Comparison of ENCODE assay signal across 30 cellular contexts in genomic region chr4:54717694-54718093, GRCh38. TPM values are rescaled to one million over a fixed set of nuclear protein-coding genes. Genes with fewer than 3 reads are reported as not detected.
"Had no signal": no experiment of that assay in that cellular context is flagged by ENCODE, and none has a peak within 500 bp of the region (broad histone marks: within the 10 kb centered on the region; RNA-seq: fewer than 3 reads in every experiment).

No MANE protein-coding gene starts in this region.

- FAIRE-seq: endothelial cell of umbilical vein had no signal

- H3K36me3 Mint-ChIP-seq: activated naive CD8-positive, alpha-beta T cell; naive thymus-derived CD8-positive, alpha-beta T cell; neural progenitor cell; stimulated activated naive B cell treated with anti-CD40 and anti-IgM and Interleukin-4, amounts not matched to agents 10 μg/mL and 1 μg/mL and 100 μg/mL, for 72 hours had no signal

- H3K4me3 Mint-ChIP-seq: activated naive CD8-positive, alpha-beta T cell; activated T-cell treated with anti-CD3 and anti-CD28 coated beads, Interleukin-2, amount 50 U/mL, for 24 hours; naive thymus-derived CD8-positive, alpha-beta T cell; neural progenitor cell; stimulated activated naive B cell treated with anti-CD40 and anti-IgM and Interleukin-4, amounts not matched to agents 10 μg/mL and 1 μg/mL and 100 μg/mL, for 72 hours; T-helper 2 cell treated with Interferon-gamma antibody and Interleukin-4, amounts not matched to agents 5 μg/mL and 100 μg/mL, for 36 hours had no signal

- H3K9me3 ChIP-seq: adrenal gland, ascending aorta, lower lobe of right lung, thyroid gland had no signal

- H3K4me2 ChIP-seq: neural progenitor cell had no signal

- H3K9ac ChIP-seq: neural progenitor cell had no signal

- ATAC-seq: esophagus mucosa; left lobe of liver; lower lobe of right lung; naive thymus-derived CD8-positive, alpha-beta T cell; stimulated activated naive B cell treated with anti-CD40 and anti-IgM and Interleukin-4, amounts not matched to agents 10 μg/mL and 1 μg/mL and 100 μg/mL, for 72 hours had no signal

- H3K4me1 Mint-ChIP-seq: naive thymus-derived CD8-positive, alpha-beta T cell; neural progenitor cell; stimulated activated naive B cell treated with anti-CD40 and anti-IgM and Interleukin-4, amounts not matched to agents 10 μg/mL and 1 μg/mL and 100 μg/mL, for 72 hours had no signal

- H3K4me3 ChIP-seq: adrenal gland, ascending aorta, lower lobe of right lung, neural progenitor cell, thyroid gland had no signal

- H3K9me3 Mint-ChIP-seq: activated T-cell treated with anti-CD3 and anti-CD28 coated beads, Interleukin-2, amount 50 U/mL, for 24 hours; activated T-helper 2 cell treated with anti-CD3 and anti-CD28 coated beads, Interferon-gamma antibody, Interleukin-2, Interleukin-4, amounts not matched to agents 10 μg/mL and 5 μg/mL and 100 μg/mL, durations not matched to agents 14 hours and 24 hours and 36 hours; naive thymus-derived CD8-positive, alpha-beta T cell; neural progenitor cell; stimulated activated naive B cell treated with anti-CD40 and anti-IgM and Interleukin-4, amounts not matched to agents 10 μg/mL and 1 μg/mL and 100 μg/mL, for 72 hours; T-helper 2 cell treated with Interferon-gamma antibody and Interleukin-4, amounts not matched to agents 5 μg/mL and 100 μg/mL, for 36 hours had no signal

- H2AFZ ChIP-seq: neural progenitor cell had no signal

- DNase-seq: activated CD4-positive, alpha-beta T cell treated with anti-CD3 and anti-CD28 coated beads, Interleukin-2, amount 50 U/mL, for 4 hours; activated CD8-positive, alpha-beta memory T cell treated with anti-CD3 and anti-CD28 coated beads for 24 hours; activated CD8-positive, alpha-beta memory T cell treated with anti-CD3 and anti-CD28 coated beads, Interleukin-2, amount 50 U/mL, for 4 hours; activated naive CD4-positive, alpha-beta T cell; activated T-cell treated with anti-CD3 and anti-CD28 coated beads, Interleukin-2, amount 50 U/mL, for 24 hours; adrenal gland; brain microvascular endothelial cell; central memory CD4-positive, alpha-beta T cell; dermis blood vessel endothelial cell; effector memory CD4-positive, alpha-beta T cell; foreskin melanocyte; glutamatergic neuron; islet precursor cell; lower lobe of right lung; naive thymus-derived CD8-positive, alpha-beta T cell; stimulated activated CD4-positive, alpha-beta T cell treated with anti-CD3 and anti-CD28 coated beads, Interleukin-2, amount 100 ng/mL, for 48 hours; stimulated activated CD8-positive, alpha-beta memory T cell treated with anti-CD3 and anti-CD28 coated beads, Interleukin-4, amount 100 ng/mL, for 48 hours; stimulated activated naive B cell treated with anti-CD40 and anti-IgM and Interleukin-4, amounts not matched to agents 10 μg/mL and 1 μg/mL and 100 μg/mL, for 72 hours; SW 1271; thyroid gland; WERI-Rb-1 had no signal

- H3K27ac Mint-ChIP-seq: activated naive CD8-positive, alpha-beta T cell; activated T-cell treated with anti-CD3 and anti-CD28 coated beads, Interleukin-2, amount 50 U/mL, for 24 hours; activated T-helper 2 cell treated with anti-CD3 and anti-CD28 coated beads, Interferon-gamma antibody, Interleukin-2, Interleukin-4, amounts not matched to agents 10 μg/mL and 5 μg/mL and 100 μg/mL, durations not matched to agents 14 hours and 24 hours and 36 hours; neural progenitor cell; progenitor cell of endocrine pancreas; stimulated activated naive B cell treated with anti-CD40 and anti-IgM and Interleukin-4, amounts not matched to agents 10 μg/mL and 1 μg/mL and 100 μg/mL, for 72 hours; T-helper 2 cell treated with Interferon-gamma antibody and Interleukin-4, amounts not matched to agents 5 μg/mL and 100 μg/mL, for 36 hours had no signal

- H3K27me3 Mint-ChIP-seq: activated naive CD8-positive, alpha-beta T cell; activated T-cell treated with anti-CD3 and anti-CD28 coated beads, Interleukin-2, amount 50 U/mL, for 24 hours; naive thymus-derived CD8-positive, alpha-beta T cell; progenitor cell of endocrine pancreas; stimulated activated naive B cell treated with anti-CD40 and anti-IgM and Interleukin-4, amounts not matched to agents 10 μg/mL and 1 μg/mL and 100 μg/mL, for 72 hours had no signal

- H3K27ac ChIP-seq: adrenal gland, ascending aorta, brain microvascular endothelial cell, lower lobe of right lung, neural progenitor cell, thyroid gland, WERI-Rb-1 had no signal

- H3K27me3 ChIP-seq: adrenal gland, ascending aorta, brain microvascular endothelial cell, neural progenitor cell, thyroid gland had no signal

- H3K36me3 ChIP-seq: adrenal gland, ascending aorta, brain microvascular endothelial cell, lower lobe of right lung, neural progenitor cell, thyroid gland, WERI-Rb-1 had no signal

- H3K4me1 ChIP-seq: adrenal gland, ascending aorta, lower lobe of right lung, neural progenitor cell, thyroid gland had no signal

RNA-seq across cellular contexts. Expression of gene KIT, which starts 59.9 kb away (rescaled TPM):
- total RNA-seq: ascending aorta had no signal
- polyA plus RNA-seq: naive thymus-derived CD8-positive, alpha-beta T cell had no signal
